9 cellular contexts compared by ENCODE assay signal in genomic region chr1:225460021-225460736, GRCh38. TPM values are rescaled to one million over a fixed set of nuclear protein-coding genes. Genes with fewer than 3 reads are reported as not detected.
A peak's percentile ranks its signal among the peaks of the same experiment; 100 is the strongest.
DNase-seq lines count a peak whose midpoint lies in the region; ATAC-seq and TF ChIP-seq lines count a peak whose summit lies in the region.
"Had no signal": no experiment of that assay in that cellular context is flagged by ENCODE, and none has a peak within 500 bp of the region (broad histone marks: within the 10 kb centered on the region; RNA-seq: fewer than 3 reads in every experiment).

No MANE protein-coding gene starts in this region.

- intact Hi-C loops in activated CD4-positive, alpha-beta T cell treated with anti-CD3 and anti-CD28 coated beads for 36 hours (cut with DNase I, micrococcal nuclease) = no loop called here
- intact Hi-C loops in esophagus squamous epithelium (cut with DNase I) = no loop called here

- TF ChIP-seq CTCF in esophagus squamous epithelium (IDR thresholded peaks at IDR 0.05) = peak in 1 of 6 experiments; percentile 3

- H3K9me3 Mint-ChIP-seq in activated CD4-positive, alpha-beta T cell treated with anti-CD3 and anti-CD28 coated beads for 36 hours (ENCODE audit: low read depth) = no peaks in the 10 kb centered on the region
- no peaks in the 10 kb centered on the region for H3K9me3 Mint-ChIP-seq in T-cell
- H3K9me3 Mint-ChIP-seq in stimulated activated memory B cell treated with anti-CD40 and anti-IgM and Interleukin-4, amounts not matched to agents 10 μg/mL and 1 μg/mL and 100 μg/mL, for 72 hours = no peaks in the 10 kb centered on the region
- H3K9me3 Mint-ChIP-seq: naive B cell had no signal

- no peaks in the 10 kb centered on the region for H3K27me3 ChIP-seq in esophagus squamous epithelium

- no peaks in the 10 kb centered on the region for H3K36me3 ChIP-seq in esophagus squamous epithelium

- no peak for TF ChIP-seq POLR2A in esophagus squamous epithelium (IDR thresholded peaks at IDR 0.05)

- no peak overlapping the region for H3K4me3 ChIP-seq in esophagus squamous epithelium

- WGBS in esophagus squamous epithelium, 2 donors = 41 to 44% methylated on average over 13 to 16 of the region's 18 CpGs

- CTCF ChIA-PET in activated CD4-positive, alpha-beta T cell treated with anti-CD3 and anti-CD28 coated beads for 36 hours (lab: Charles Lee) = interaction anchor here (0.6 to 2.5 kb wide), 7 partner anchors 14 to 527 kb away, joined by 3 to 14 read pairs (median 4); no protein-coding TSS in a partner anchor
- CTCF ChIA-PET in T-cell (lab: Charles Lee) = interaction anchor here (0.6 to 1.5 kb wide), 7 partner anchors 13 to 36 kb away, joined by 3 to 11 read pairs (median 3); partner anchors contain the start of gene LBR (in 1 of the 2)

- H3K27ac ChIP-seq in esophagus squamous epithelium = peak overlapping the region; percentile 79 to 90 (median 85)

- no peaks in the 10 kb centered on the region for H3K27me3 Mint-ChIP-seq in activated CD4-positive, alpha-beta T cell treated with anti-CD3 and anti-CD28 coated beads for 36 hours
- H3K27me3 Mint-ChIP-seq in T-cell = no peaks in the 10 kb centered on the region
- no peaks in the 10 kb centered on the region for H3K27me3 Mint-ChIP-seq in stimulated activated memory B cell treated with anti-CD40 and anti-IgM and Interleukin-4, amounts not matched to agents 10 μg/mL and 1 μg/mL and 100 μg/mL, for 72 hours

- DNase-seq in activated CD4-positive, alpha-beta T cell treated with anti-CD3 and anti-CD28 coated beads for 36 hours = peak; percentile 11
- no peak for DNase-seq in activated CD4-positive, alpha-beta T cell treated with anti-CD3 and anti-CD28 coated beads for 1 hour
- peak in 6 of 34 experiments; percentile 8 to 43 (median 26) for DNase-seq in T-cell
- no peak for DNase-seq in esophagus squamous epithelium (lab: John Stamatoyannopoulos, UW)
- DNase-seq in NOMO-1 (lab: John Stamatoyannopoulos, UW; ENCODE audit: unreplicated experiment in 2 of 2) = no peak
- DNase-seq in midbrain (lab: John Stamatoyannopoulos, UW) = no peak
- DNase-seq: naive B cell had no signal

- peak overlapping the region; percentile 78 for H3K27ac Mint-ChIP-seq in activated CD4-positive, alpha-beta T cell treated with anti-CD3 and anti-CD28 coated beads for 36 hours
- peak overlapping the region; percentile 61 to 75 for H3K27ac Mint-ChIP-seq in T-cell
- H3K27ac Mint-ChIP-seq in stimulated activated memory B cell treated with anti-CD40 and anti-IgM and Interleukin-4, amounts not matched to agents 10 μg/mL and 1 μg/mL and 100 μg/mL, for 72 hours = peak overlapping the region; percentile 4

- H3K4me1 ChIP-seq in esophagus squamous epithelium = peaks cover 52 to 84% (median 57%) of the 10 kb centered on the region in 3 donors

- POLR2A ChIA-PET in activated CD4-positive, alpha-beta T cell treated with anti-CD3 and anti-CD28 coated beads for 36 hours (lab: Charles Lee) = interaction anchor here (0.6 to 1.5 kb wide), 4 partner anchors 16 to 413 kb away, joined by 3 to 8 read pairs (median 6); no protein-coding TSS in a partner anchor
- POLR2A ChIA-PET in T-cell (lab: Charles Lee) = interaction anchor here in 1 of 2 donors (0.5 to 0.6 kb wide), 2 partner anchors 15 to 31 kb away, joined by 3 to 5 read pairs; no protein-coding TSS in a partner anchor

- peak; percentile 30 for ATAC-seq in activated CD4-positive, alpha-beta T cell treated with anti-CD3 and anti-CD28 coated beads for 36 hours
- ATAC-seq in T-cell (replicated peaks in 1 of 4) = peak in 3 of 4 experiments; percentile 10 to 53 (median 14)
- ATAC-seq in stimulated activated memory B cell treated with anti-CD40 and anti-IgM and Interleukin-4, amounts not matched to agents 10 μg/mL and 1 μg/mL and 100 μg/mL, for 72 hours = no peak
- no peak for ATAC-seq in GM18520 (IDR thresholded peaks at IDR 0.05; ENCODE audit: unreplicated experiment)

- no peak overlapping the region for H3K4me3 Mint-ChIP-seq in activated CD4-positive, alpha-beta T cell treated with anti-CD3 and anti-CD28 coated beads for 36 hours
- peak overlapping the region in 2 of 3 donors; percentile 0 to 7 for H3K4me3 Mint-ChIP-seq in T-cell
- no peak overlapping the region for H3K4me3 Mint-ChIP-seq in stimulated activated memory B cell treated with anti-CD40 and anti-IgM and Interleukin-4, amounts not matched to agents 10 μg/mL and 1 μg/mL and 100 μg/mL, for 72 hours

- H3K36me3 Mint-ChIP-seq in activated CD4-positive, alpha-beta T cell treated with anti-CD3 and anti-CD28 coated beads for 36 hours (ENCODE audit: low read depth) = no peaks in the 10 kb centered on the region
- no peaks in the 10 kb centered on the region for H3K36me3 Mint-ChIP-seq in T-cell
- no peaks in the 10 kb centered on the region for H3K36me3 Mint-ChIP-seq in stimulated activated memory B cell treated with anti-CD40 and anti-IgM and Interleukin-4, amounts not matched to agents 10 μg/mL and 1 μg/mL and 100 μg/mL, for 72 hours
- H3K36me3 Mint-ChIP-seq: naive B cell had no signal

- H3K4me1 Mint-ChIP-seq in activated CD4-positive, alpha-beta T cell treated with anti-CD3 and anti-CD28 coated beads for 36 hours = peaks cover 29% of the 10 kb centered on the region
- peaks cover 25 to 49% (median 38%) of the 10 kb centered on the region in 3 donors for H3K4me1 Mint-ChIP-seq in T-cell
- peaks cover 25% of the 10 kb centered on the region for H3K4me1 Mint-ChIP-seq in stimulated activated memory B cell treated with anti-CD40 and anti-IgM and Interleukin-4, amounts not matched to agents 10 μg/mL and 1 μg/mL and 100 μg/mL, for 72 hours

- no peaks in the 10 kb centered on the region for H3K9me3 ChIP-seq in esophagus squamous epithelium

RNA-seq across cellular contexts. Expression of gene LBR, which starts 32.3 kb away (rescaled TPM):
- total RNA-seq in activated CD4-positive, alpha-beta T cell treated with anti-CD3 and anti-CD28 coated beads for 36 hours = 100 to 1,000 TPM; 136 to 194 TPM
- total RNA-seq in T-cell (100 to 1,000 TPM; 105 to 142 (median 118) TPM), esophagus squamous epithelium (10 to 100 TPM; 39.8 to 50.0 (median 42.9) TPM)

Comparison
In these comparisons a context has a peak if more than half of its experiments do, and no peak if none do; other contexts are left out.
1. ATAC-seq: peak in activated CD4-positive, alpha-beta T cell treated with anti-CD3 and anti-CD28 coated beads for 36 hours (single experiment) and T-cell (3 of 4); none in stimulated activated memory B cell treated with anti-CD40 and anti-IgM and Interleukin-4, amounts not matched to agents 10 μg/mL and 1 μg/mL and 100 μg/mL, for 72 hours (single experiment) and GM18520 (single experiment).
2. H3K27ac Mint-ChIP-seq: peak in every context shown above with its lines; median percentile 78 in activated CD4-positive, alpha-beta T cell treated with anti-CD3 and anti-CD28 coated beads for 36 hours; 68 in T-cell; 4 in stimulated activated memory B cell treated with anti-CD40 and anti-IgM and Interleukin-4, amounts not matched to agents 10 μg/mL and 1 μg/mL and 100 μg/mL, for 72 hours.
3. H3K4me3 Mint-ChIP-seq: peak in T-cell (2 of 3); none in activated CD4-positive, alpha-beta T cell treated with anti-CD3 and anti-CD28 coated beads for 36 hours (single experiment) and stimulated activated memory B cell treated with anti-CD40 and anti-IgM and Interleukin-4, amounts not matched to agents 10 μg/mL and 1 μg/mL and 100 μg/mL, for 72 hours (single experiment).